Comparison of ENCODE assay signal across 8 cellular contexts in the genomic region with DNA sequence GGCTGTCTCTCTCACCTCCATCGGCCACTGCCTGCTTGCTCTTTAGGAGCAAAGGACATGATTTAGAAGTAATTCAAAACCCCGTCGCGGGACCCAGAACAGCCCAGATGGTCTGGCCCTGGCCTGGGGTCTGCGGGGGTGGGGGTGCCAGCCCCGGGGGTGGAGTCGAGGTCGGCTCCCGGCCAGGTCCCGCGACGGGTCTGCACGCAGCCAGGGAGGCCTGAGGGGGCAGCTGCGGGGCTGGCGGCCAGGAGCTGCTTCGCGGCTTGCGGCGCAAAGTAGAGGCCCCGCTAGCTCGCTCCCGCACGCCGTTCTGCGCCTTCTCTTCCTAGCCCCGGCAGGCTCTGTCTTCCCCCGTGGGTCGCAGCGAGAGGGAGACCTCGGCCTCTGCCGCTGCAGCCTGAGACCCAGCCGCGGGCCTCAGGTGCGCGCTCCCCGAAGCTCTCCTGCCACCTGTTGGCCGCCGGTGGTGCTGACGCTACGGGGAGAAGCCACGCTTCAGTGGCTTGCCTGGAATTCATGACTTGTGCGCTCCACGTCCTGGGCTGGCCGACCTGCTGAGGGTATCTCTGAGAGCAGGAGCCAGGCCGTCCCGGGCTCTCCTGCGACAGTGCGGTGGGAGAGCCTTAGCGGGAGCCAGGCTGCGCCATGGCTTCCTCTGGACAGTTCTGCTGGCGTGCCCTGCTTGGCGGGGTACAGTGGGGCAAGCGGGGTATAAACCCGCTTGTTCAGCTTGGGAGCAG.
DNase-seq lines count a peak whose midpoint lies in the region; ATAC-seq, FAIRE-seq and TF ChIP-seq lines count a peak whose summit lies in the region.

No MANE protein-coding gene starts in this region.

- H3K27ac ChIP-seq in coronary artery (no peak overlapping the region), HepG2 (ENCODE audit: extremely low read length, insufficient read depth, low read length) (no peak overlapping the region)

- peak overlapping the region; percentile 60 for H3K9ac ChIP-seq in HepG2 (ENCODE audit: insufficient read depth, low read depth, low read length)

- WGBS in HepG2 (ENCODE audit: low lambda C conversion rate): 12% methylated on average over 18 of the region's 54 CpGs

- H4K20me1 ChIP-seq in HepG2 (ENCODE audit: insufficient read depth, low read length): no peaks in the 10 kb centered on the region

- H3K4me2 ChIP-seq in HepG2 (ENCODE audit: low read depth, low read length): peak overlapping the region; percentile 76

- TF ChIP-seq EP300 in HepG2 (IDR thresholded peaks at IDR 0.05; ENCODE audit: low read depth in 2 of 2, low read length in 2 of 2) (no peak), HepG2 (CRISPR knock-in tag; IDR thresholded peaks at IDR 0.05; ENCODE audit: borderline replicate concordance) (peak; percentile 14; the same call in 1 of the 2 replicates)

- no peaks in the 10 kb centered on the region for H3K9me3 ChIP-seq in HepG2 (ENCODE audit: low read length)

- peak; percentile 11 for DNase-seq in NK-92 treated with Interleukin-12 subunit alpha and Interleukin-12 subunit beta, amount 100 ng/mL, for 24 hours (lab: John Stamatoyannopoulos, UW)
- DNase-seq in NK-92 (lab: John Stamatoyannopoulos, UW; ENCODE audit: unreplicated experiment) (no peak), NCI-H226 (peak; percentile 63), coronary artery (ENCODE audit: low spot score) (peak; percentile 74), HepG2 (ENCODE audit: low spot score) (peak; percentile 68)
- peak; percentile 52 to 66 for DNase-seq in activated CD4-positive, alpha-beta T cell treated with anti-CD3 and anti-CD28 coated beads for 4 hours
- DNase-seq in stimulated activated CD4-positive, alpha-beta T cell treated with anti-CD3 and anti-CD28 coated beads, Interleukin-4, amount 100 ng/mL, for 4 hours: peak; percentile 63 to 75

- no peaks in the 10 kb centered on the region for H3K36me3 ChIP-seq in HepG2 (replicated peaks in 1 of 2; ENCODE audit: control insufficient read depth in 1 of 2, insufficient read depth in 2 of 2, low read length in 2 of 2)

- no peaks in the 10 kb centered on the region for H3K79me2 ChIP-seq in HepG2 (ENCODE audit: insufficient read depth, low read length)

- peak; percentile 91 for TF ChIP-seq CTCF in coronary artery (IDR thresholded peaks at IDR 0.05)
- peak; percentile 100 for TF ChIP-seq CTCF in HepG2 (CRISPR knock-in tag; IDR thresholded peaks at IDR 0.05)

- ATAC-seq in HG02981 (IDR thresholded peaks at IDR 0.05; ENCODE audit: unreplicated experiment) (peak; percentile 86), HepG2 (peak; percentile 98)

- peak; percentile 99 for TF ChIP-seq RAD21 in HepG2 (CRISPR knock-in tag; IDR thresholded peaks at IDR 0.05)

- no peak for FAIRE-seq in HepG2 (lab: Jason Lieb, UNC)

- peak overlapping the region; percentile 70 for H3K4me3 ChIP-seq in coronary artery
- peak overlapping the region; percentile 72 to 82 (median 76) for H3K4me3 ChIP-seq in HepG2 (replicated peaks in 1 of 3; ENCODE audit: insufficient read depth in 1 of 3, low read depth in 2 of 3, low read length in 3 of 3)

- TF ChIP-seq POLR2A in HepG2 (IDR thresholded peaks at IDR 0.05; ENCODE audit: insufficient read depth in 1 of 2, low read depth in 2 of 2, low read length in 2 of 2): peak in 1 of 2 experiments; percentile 44; a peak in 1 of 4 replicates

- POLR2A ChIA-PET in HepG2 (lab: Yijun Ruan, JAX): interaction anchor here (0.5 to 2.8 kb wide), 6 partner anchors 17 to 475 kb away, joined by 3 to 15 read pairs (median 6); no protein-coding TSS in a partner anchor

- in situ Hi-C loops in HepG2 (cut with HindIII; ENCODE audit: extremely low pct_ligation_motif_present, low pct_unique_long_range_greater_than_20kb): loop anchor here (5.0 kb wide), 1 partner anchor 269 kb away; no protein-coding TSS in a partner anchor

- BruUV-seq in HepG2 (replicated peaks; lab: Mats Ljungman, UMichigan): no TSS peak

- H2AFZ ChIP-seq in HepG2 (ENCODE audit: low read length): no peak overlapping the region

- peaks cover 5% of the 10 kb centered on the region; the same call in 1 of the 2 replicates for H3K4me1 ChIP-seq in HepG2 (ENCODE audit: insufficient read depth, low read length)

- CTCF ChIA-PET in HepG2 (lab: Yijun Ruan, JAX; ENCODE audit: low intra/inter-chr PET ratio, low total read pairs): interaction anchor here (1.1 to 2.2 kb wide), 4 partner anchors 141 to 275 kb away, joined by 3 to 21 read pairs (median 11); no protein-coding TSS in a partner anchor

- intact Hi-C loops in HepG2 (cut with micrococcal nuclease; ENCODE audit: unreplicated experiment): loop anchor here (1.0 to 5.0 kb wide), 5 partner anchors 34 to 274 kb away; a partner anchor contains a TSS

- H3K27me3 ChIP-seq in HepG2 (ENCODE audit: control insufficient read depth in 1 of 2, insufficient read depth in 2 of 2, low read length in 2 of 2): no peaks in the 10 kb centered on the region; a peak in 1 of 5 replicates

TF ChIP-seq in HepG2, 621 proteins besides CTCF, POLR2A, EP300 and RAD21 (continues in another document):
- TF ChIP-seq TEAD3 (CRISPR knock-in tag; optimal IDR thresholded peaks at IDR 0.05; ENCODE audit: borderline replicate concordance) (peak; percentile 96), MIER2 (CRISPR knock-in tag; IDR thresholded peaks at IDR 0.05) (no peak), HOXA9 (CRISPR knock-in tag; IDR thresholded peaks at IDR 0.05; ENCODE audit: borderline replicate concordance) (no peak), PAWR (CRISPR knock-in tag; IDR thresholded peaks at IDR 0.05; ENCODE audit: borderline replicate concordance) (no peak), ESRRA (CRISPR knock-in tag; IDR thresholded peaks at IDR 0.05; ENCODE audit: low read depth) (peak; percentile 80; the same call in 1 of the 2 replicates), NFE2 (CRISPR knock-in tag; IDR thresholded peaks at IDR 0.05) (no peak), TOE1 (CRISPR knock-in tag; IDR thresholded peaks at IDR 0.05) (no peak), CAMTA2 (CRISPR knock-in tag; IDR thresholded peaks at IDR 0.05; ENCODE audit: borderline replicate concordance) (peak; percentile 71; the same call in 1 of the 2 replicates), ZFX (CRISPR knock-in tag; IDR thresholded peaks at IDR 0.05; ENCODE audit: low read depth) (peak; percentile 91), ZNF350 (CRISPR knock-in tag; IDR thresholded peaks at IDR 0.05; ENCODE audit: borderline replicate concordance, low read depth) (peak; percentile 70; the same call in 1 of the 2 replicates), NR2F1 (CRISPR knock-in tag; IDR thresholded peaks at IDR 0.05) (no peak), ONECUT2 (CRISPR knock-in tag; IDR thresholded peaks at IDR 0.05) (no peak), ZNF891 (CRISPR knock-in tag; IDR thresholded peaks at IDR 0.05) (peak; percentile 54; the same call in 1 of the 2 replicates), ZFP36L2 (CRISPR knock-in tag; IDR thresholded peaks at IDR 0.05) (no peak), KLF13 (CRISPR knock-in tag; IDR thresholded peaks at IDR 0.05) (no peak), ZNF616 (CRISPR knock-in tag; IDR thresholded peaks at IDR 0.05; ENCODE audit: low read depth) (no peak; the same call in 1 of the 2 replicates), NR1H2 (CRISPR knock-in tag; IDR thresholded peaks at IDR 0.05; ENCODE audit: borderline replicate concordance, low read depth) (no peak)
- TF ChIP-seq, protein P1, sequence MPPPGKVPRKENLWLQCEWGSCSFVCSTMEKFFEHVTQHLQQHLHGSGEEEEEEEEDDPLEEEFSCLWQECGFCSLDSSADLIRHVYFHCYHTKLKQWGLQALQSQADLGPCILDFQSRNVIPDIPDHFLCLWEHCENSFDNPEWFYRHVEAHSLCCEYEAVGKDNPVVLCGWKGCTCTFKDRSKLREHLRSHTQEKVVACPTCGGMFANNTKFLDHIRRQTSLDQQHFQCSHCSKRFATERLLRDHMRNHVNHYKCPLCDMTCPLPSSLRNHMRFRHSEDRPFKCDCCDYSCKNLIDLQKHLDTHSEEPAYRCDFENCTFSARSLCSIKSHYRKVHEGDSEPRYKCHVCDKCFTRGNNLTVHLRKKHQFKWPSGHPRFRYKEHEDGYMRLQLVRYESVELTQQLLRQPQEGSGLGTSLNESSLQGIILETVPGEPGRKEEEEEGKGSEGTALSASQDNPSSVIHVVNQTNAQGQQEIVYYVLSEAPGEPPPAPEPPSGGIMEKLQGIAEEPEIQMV (CRISPR knock-in tag; IDR thresholded peaks at IDR 0.05; ENCODE audit: low read depth): peak; percentile 72; the same call in 1 of the 2 replicates
- TF ChIP-seq, protein P2, sequence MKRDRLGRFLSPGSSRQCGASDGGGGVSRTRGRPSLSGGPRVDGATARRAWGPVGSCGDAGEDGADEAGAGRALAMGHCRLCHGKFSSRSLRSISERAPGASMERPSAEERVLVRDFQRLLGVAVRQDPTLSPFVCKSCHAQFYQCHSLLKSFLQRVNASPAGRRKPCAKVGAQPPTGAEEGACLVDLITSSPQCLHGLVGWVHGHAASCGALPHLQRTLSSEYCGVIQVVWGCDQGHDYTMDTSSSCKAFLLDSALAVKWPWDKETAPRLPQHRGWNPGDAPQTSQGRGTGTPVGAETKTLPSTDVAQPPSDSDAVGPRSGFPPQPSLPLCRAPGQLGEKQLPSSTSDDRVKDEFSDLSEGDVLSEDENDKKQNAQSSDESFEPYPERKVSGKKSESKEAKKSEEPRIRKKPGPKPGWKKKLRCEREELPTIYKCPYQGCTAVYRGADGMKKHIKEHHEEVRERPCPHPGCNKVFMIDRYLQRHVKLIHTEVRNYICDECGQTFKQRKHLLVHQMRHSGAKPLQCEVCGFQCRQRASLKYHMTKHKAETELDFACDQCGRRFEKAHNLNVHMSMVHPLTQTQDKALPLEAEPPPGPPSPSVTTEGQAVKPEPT (CRISPR knock-in tag; IDR thresholded peaks at IDR 0.05; ENCODE audit: low read depth): 0 out of 2 replicates have a peak, but pooled peaks have one; percentile 49
- TF ChIP-seq, protein P3, sequence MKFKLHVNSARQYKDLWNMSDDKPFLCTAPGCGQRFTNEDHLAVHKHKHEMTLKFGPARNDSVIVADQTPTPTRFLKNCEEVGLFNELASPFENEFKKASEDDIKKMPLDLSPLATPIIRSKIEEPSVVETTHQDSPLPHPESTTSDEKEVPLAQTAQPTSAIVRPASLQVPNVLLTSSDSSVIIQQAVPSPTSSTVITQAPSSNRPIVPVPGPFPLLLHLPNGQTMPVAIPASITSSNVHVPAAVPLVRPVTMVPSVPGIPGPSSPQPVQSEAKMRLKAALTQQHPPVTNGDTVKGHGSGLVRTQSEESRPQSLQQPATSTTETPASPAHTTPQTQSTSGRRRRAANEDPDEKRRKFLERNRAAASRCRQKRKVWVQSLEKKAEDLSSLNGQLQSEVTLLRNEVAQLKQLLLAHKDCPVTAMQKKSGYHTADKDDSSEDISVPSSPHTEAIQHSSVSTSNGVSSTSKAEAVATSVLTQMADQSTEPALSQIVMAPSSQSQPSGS (CRISPR knock-in tag; IDR thresholded peaks at IDR 0.05): 0 out of 2 replicates have a peak, but pooled peaks have one; percentile 51
- TF ChIP-seq, protein P4, sequence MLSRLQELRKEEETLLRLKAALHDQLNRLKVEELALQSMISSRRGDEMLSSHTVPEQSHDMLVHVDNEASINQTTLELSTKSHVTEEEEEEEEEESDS (CRISPR knock-in tag; IDR thresholded peaks at IDR 0.05; ENCODE audit: borderline replicate concordance): no peak
